11 cellular contexts compared by ENCODE assay signal in the genomic region with DNA sequence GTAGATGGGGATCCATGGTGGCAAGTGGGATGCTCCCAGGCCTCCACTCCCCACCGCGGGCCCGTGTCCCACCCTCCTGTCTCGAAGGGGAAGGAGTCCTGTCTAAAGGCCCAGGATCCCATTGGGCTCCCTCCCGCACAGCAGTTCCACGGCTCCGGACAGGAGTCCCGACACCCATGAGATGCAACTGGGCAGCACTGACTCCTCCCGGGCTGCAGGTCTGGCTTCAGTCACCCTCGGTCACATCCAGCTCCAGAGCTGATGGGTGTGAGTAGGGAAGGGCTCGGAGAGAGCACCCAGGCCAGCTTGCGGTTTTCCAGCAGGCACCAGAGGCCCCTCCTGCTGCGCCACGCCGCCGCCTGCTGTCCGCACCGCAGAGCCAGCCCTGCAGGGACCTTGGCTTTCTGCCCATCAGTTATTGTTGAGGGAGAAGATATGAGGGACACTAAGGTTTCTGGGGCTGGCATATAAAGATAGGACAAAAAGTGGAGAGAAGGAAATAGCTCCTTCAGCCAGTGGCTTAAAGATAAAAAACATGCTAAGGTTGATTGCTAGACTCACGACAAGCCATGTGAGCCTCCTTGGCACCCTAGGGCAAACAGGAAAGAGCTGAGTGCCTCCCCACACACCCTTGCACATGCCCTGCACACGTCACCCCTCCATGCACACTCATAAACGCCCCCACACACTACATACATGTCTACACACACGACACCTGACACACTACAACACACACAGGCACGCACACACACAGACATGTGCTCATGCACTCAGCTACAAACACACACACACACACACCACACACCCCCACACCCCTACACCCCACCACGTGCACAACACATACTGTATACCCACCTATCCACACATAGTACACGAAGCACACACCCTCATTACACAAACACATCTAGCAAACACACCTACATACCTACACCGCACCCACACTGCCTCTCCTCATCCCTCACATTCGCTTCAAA.
A peak's percentile ranks its signal among the peaks of the same experiment; 100 is the strongest.
DNase-seq lines count a peak whose midpoint lies in the region; ATAC-seq, FAIRE-seq and TF ChIP-seq lines count a peak whose summit lies in the region.
"Had no signal": no experiment of that assay in that cellular context is flagged by ENCODE, and none has a peak within 500 bp of the region (broad histone marks: within the 10 kb centered on the region; RNA-seq: fewer than 3 reads in every experiment).

No MANE protein-coding gene starts in this region.

- 44% methylated on average over 27 of the region's 27 CpGs for WGBS in right cardiac atrium

- peaks cover 9% of the 10 kb centered on the region for H3K4me1 ChIP-seq in right cardiac atrium (ENCODE audit: control insufficient read depth, insufficient read depth, low read length)
- H3K4me1 ChIP-seq: pancreas had no signal

- no peaks in the 10 kb centered on the region for H3K9me3 ChIP-seq in right cardiac atrium (ENCODE audit: control insufficient read depth, low read length)
- H3K9me3 ChIP-seq: pancreas had no signal

- DNase-seq in activated CD8-positive, alpha-beta memory T cell treated with anti-CD3 and anti-CD28 coated beads, Interleukin-2, amount 10 ng/mL, durations not matched to agents 7 days and 5 days = peak; percentile 37
- no peak for DNase-seq in activated CD8-positive, alpha-beta memory T cell treated with anti-CD3 and anti-CD28 coated beads, Interleukin-2, amount 50 U/mL, for 48 hours
- DNase-seq in right cardiac atrium (peak; percentile 44 to 80 (median 78)), urothelium cell line (ENCODE audit: low spot score) (no peak), C1 segment of cervical spinal cord (lab: John Stamatoyannopoulos, UW) (no peak), progenitor cell of endocrine pancreas (ENCODE audit: low spot score, unreplicated experiment) (no peak)
- DNase-seq in stimulated activated CD4-positive, alpha-beta T cell treated with anti-CD3 and anti-CD28 coated beads, Interleukin-4, amount 100 ng/mL, for 24 hours = no peak

- intact Hi-C loops in right cardiac atrium (cut with DNase I) = loop anchor here in 2 of 4 donors (2.0 to 10.0 kb wide), 5 partner anchors 104 to 387 kb away; partner anchors contain the start of genes CFAP77 (in 1 of the 2) and GTF3C4 (in 1 of the 2)

- peak; percentile 9 for FAIRE-seq in urothelium cell line (lab: Jason Lieb, UNC)
- FAIRE-seq: pancreas had no signal

- no peak overlapping the region for H3K4me3 Mint-ChIP-seq in activated CD8-positive, alpha-beta memory T cell treated with anti-CD3 and anti-CD28 coated beads, Interleukin-2, amount 10 ng/mL, durations not matched to agents 7 days and 5 days
- no peak overlapping the region for H3K4me3 Mint-ChIP-seq in progenitor cell of endocrine pancreas (ENCODE audit: low read depth)
- H3K4me3 Mint-ChIP-seq: B cell had no signal

- CTCF ChIA-PET in activated CD8-positive, alpha-beta memory T cell treated with anti-CD3 and anti-CD28 coated beads, Interleukin-2, amount 10 ng/mL, durations not matched to agents 7 days and 5 days (lab: Charles Lee) = interaction anchor here (0.7 to 2.1 kb wide), 7 partner anchors 14 to 389 kb away, joined by 3 to 7 read pairs (median 4); partner anchors contain the start of gene CFAP77

- H3K9me3 Mint-ChIP-seq in activated CD8-positive, alpha-beta memory T cell treated with anti-CD3 and anti-CD28 coated beads, Interleukin-2, amount 10 ng/mL, durations not matched to agents 7 days and 5 days (ENCODE audit: low read depth) = no peaks in the 10 kb centered on the region
- H3K9me3 Mint-ChIP-seq in progenitor cell of endocrine pancreas (ENCODE audit: low read depth) = no peaks in the 10 kb centered on the region

- H3K4me3 ChIP-seq in right cardiac atrium (ENCODE audit: low read length) = no peak overlapping the region
- H3K4me3 ChIP-seq: pancreas had no signal

- peaks cover 5% of the 10 kb centered on the region for H3K4me1 Mint-ChIP-seq in activated CD8-positive, alpha-beta memory T cell treated with anti-CD3 and anti-CD28 coated beads, Interleukin-2, amount 10 ng/mL, durations not matched to agents 7 days and 5 days
- no peaks in the 10 kb centered on the region for H3K4me1 Mint-ChIP-seq in progenitor cell of endocrine pancreas (ENCODE audit: low read depth)

- no peaks in the 10 kb centered on the region for H3K27me3 ChIP-seq in right cardiac atrium (ENCODE audit: control insufficient read depth, insufficient read depth)
- H3K27me3 ChIP-seq: pancreas had no signal

- no peaks in the 10 kb centered on the region for H3K36me3 Mint-ChIP-seq in activated CD8-positive, alpha-beta memory T cell treated with anti-CD3 and anti-CD28 coated beads, Interleukin-2, amount 10 ng/mL, durations not matched to agents 7 days and 5 days
- no peaks in the 10 kb centered on the region for H3K36me3 Mint-ChIP-seq in progenitor cell of endocrine pancreas (ENCODE audit: insufficient read depth)

- no peak for ATAC-seq in activated CD8-positive, alpha-beta memory T cell treated with anti-CD3 and anti-CD28 coated beads, Interleukin-2, amount 10 ng/mL, durations not matched to agents 7 days and 5 days
- ATAC-seq in SK-N-SH treated with all-trans-retinoic acid at 6 μM for 48 hours (peak; percentile 65), right cardiac atrium (peak; percentile 53 to 70)

- TF ChIP-seq CTCF in progenitor cell of endocrine pancreas (IDR thresholded peaks at IDR 0.05; ENCODE audit: unreplicated experiment) = no peak

- peak overlapping the region; percentile 21 for H3K27ac ChIP-seq in right cardiac atrium (ENCODE audit: low read length)
- H3K27ac ChIP-seq: foreskin keratinocyte, pancreas had no signal

- H3K27me3 Mint-ChIP-seq in activated CD8-positive, alpha-beta memory T cell treated with anti-CD3 and anti-CD28 coated beads, Interleukin-2, amount 10 ng/mL, durations not matched to agents 7 days and 5 days = peaks cover 39% of the 10 kb centered on the region
- H3K27me3 Mint-ChIP-seq in progenitor cell of endocrine pancreas = peaks cover 51% of the 10 kb centered on the region

- H3K27ac Mint-ChIP-seq in activated CD8-positive, alpha-beta memory T cell treated with anti-CD3 and anti-CD28 coated beads, Interleukin-2, amount 10 ng/mL, durations not matched to agents 7 days and 5 days = no peak overlapping the region
- no peak overlapping the region for H3K27ac Mint-ChIP-seq in progenitor cell of endocrine pancreas
- H3K27ac Mint-ChIP-seq: B cell had no signal

TF ChIP-seq in SK-N-SH treated with all-trans-retinoic acid at 6 μM for 48 hours, 23 proteins besides CTCF, POLR2A, EP300 and RAD21:
- TF ChIP-seq RARB (CRISPR knock-in tag; IDR thresholded peaks at IDR 0.05) = no peak
- TF ChIP-seq, protein P1, sequence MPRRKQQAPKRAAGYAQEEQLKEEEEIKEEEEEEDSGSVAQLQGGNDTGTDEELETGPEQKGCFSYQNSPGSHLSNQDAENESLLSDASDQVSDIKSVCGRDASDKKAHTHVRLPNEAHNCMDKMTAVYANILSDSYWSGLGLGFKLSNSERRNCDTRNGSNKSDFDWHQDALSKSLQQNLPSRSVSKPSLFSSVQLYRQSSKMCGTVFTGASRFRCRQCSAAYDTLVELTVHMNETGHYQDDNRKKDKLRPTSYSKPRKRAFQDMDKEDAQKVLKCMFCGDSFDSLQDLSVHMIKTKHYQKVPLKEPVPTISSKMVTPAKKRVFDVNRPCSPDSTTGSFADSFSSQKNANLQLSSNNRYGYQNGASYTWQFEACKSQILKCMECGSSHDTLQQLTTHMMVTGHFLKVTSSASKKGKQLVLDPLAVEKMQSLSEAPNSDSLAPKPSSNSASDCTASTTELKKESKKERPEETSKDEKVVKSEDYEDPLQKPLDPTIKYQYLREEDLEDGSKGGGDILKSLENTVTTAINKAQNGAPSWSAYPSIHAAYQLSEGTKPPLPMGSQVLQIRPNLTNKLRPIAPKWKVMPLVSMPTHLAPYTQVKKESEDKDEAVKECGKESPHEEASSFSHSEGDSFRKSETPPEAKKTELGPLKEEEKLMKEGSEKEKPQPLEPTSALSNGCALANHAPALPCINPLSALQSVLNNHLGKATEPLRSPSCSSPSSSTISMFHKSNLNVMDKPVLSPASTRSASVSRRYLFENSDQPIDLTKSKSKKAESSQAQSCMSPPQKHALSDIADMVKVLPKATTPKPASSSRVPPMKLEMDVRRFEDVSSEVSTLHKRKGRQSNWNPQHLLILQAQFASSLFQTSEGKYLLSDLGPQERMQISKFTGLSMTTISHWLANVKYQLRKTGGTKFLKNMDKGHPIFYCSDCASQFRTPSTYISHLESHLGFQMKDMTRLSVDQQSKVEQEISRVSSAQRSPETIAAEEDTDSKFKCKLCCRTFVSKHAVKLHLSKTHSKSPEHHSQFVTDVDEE (CRISPR knock-in tag; IDR thresholded peaks at IDR 0.05) = peak; percentile 61; the same call in 1 of the 2 replicates
- peak; percentile 60; the same call in 1 of the 2 replicates for TF ChIP-seq TCF4 (CRISPR knock-in tag; IDR thresholded peaks at IDR 0.05; ENCODE audit: borderline replicate concordance)
- no peak for TF ChIP-seq ZNF8 (CRISPR knock-in tag; IDR thresholded peaks at IDR 0.05)
- TF ChIP-seq GLIS3 (CRISPR knock-in tag; IDR thresholded peaks at IDR 0.05) = no peak
- TF ChIP-seq CREB5 (CRISPR knock-in tag; IDR thresholded peaks at IDR 0.05; ENCODE audit: low read depth) = no peak
- no peak for TF ChIP-seq PPARA (CRISPR knock-in tag; IDR thresholded peaks at IDR 0.05; ENCODE audit: borderline replicate concordance)

Comparison
In these comparisons a context has a peak if more than half of its experiments do, and no peak if none do; other contexts are left out.
1. DNase-seq: peak in activated CD8-positive, alpha-beta memory T cell treated with anti-CD3 and anti-CD28 coated beads, Interleukin-2, amount 10 ng/mL, durations not matched to agents 7 days and 5 days (single experiment) and right cardiac atrium (3 of 3); none in activated CD8-positive, alpha-beta memory T cell treated with anti-CD3 and anti-CD28 coated beads, Interleukin-2, amount 50 U/mL, for 48 hours (single experiment), urothelium cell line (single experiment), C1 segment of cervical spinal cord (0 of 14), stimulated activated CD4-positive, alpha-beta T cell treated with anti-CD3 and anti-CD28 coated beads, Interleukin-4, amount 100 ng/mL, for 24 hours (single experiment) and progenitor cell of endocrine pancreas (single experiment).